In genomic region chr13:42990147-42990990, GRCh38 we compare ENCODE assay signal across 8 cellular contexts. TPM values are rescaled to one million over a fixed set of nuclear protein-coding genes. Genes with fewer than 3 reads are reported as not detected.
DNase-seq lines count a peak whose midpoint lies in the region; ATAC-seq, FAIRE-seq and TF ChIP-seq lines count a peak whose summit lies in the region.

No MANE protein-coding gene starts in this region.

- H2AK5ac ChIP-seq in H1 (ENCODE audit: low read depth, low read length), result no peak overlapping the region; the same call in 1 of the 2 replicates

- H3K9ac ChIP-seq in H1 (replicated peaks in 1 of 4; ENCODE audit: extremely low read depth in 1 of 4, low read depth in 3 of 4, low read length in 3 of 4), result no peak overlapping the region

- H4K8ac ChIP-seq in H1 (ENCODE audit: extremely low read depth, insufficient read depth, low read length), result no peak overlapping the region

- intact Hi-C loops in ovary (cut with DNase I), result no loop called here

- no peaks in the 10 kb centered on the region for H4K20me1 ChIP-seq in H1 (replicated peaks in 1 of 2; ENCODE audit: control insufficient read depth in 1 of 2, insufficient read depth in 2 of 2, low read length in 2 of 2)

- TF ChIP-seq POLR2A in H1 (IDR thresholded peaks at IDR 0.05; ENCODE audit: control extremely low read depth in 1 of 2, low read depth in 2 of 2, low read length in 2 of 2) (no peak), ovary (IDR thresholded peaks at IDR 0.05) (no peak)

- ATAC-seq in GM19467 (IDR thresholded peaks at IDR 0.05; ENCODE audit: unreplicated experiment), result no peak
- no peak for ATAC-seq in HG02870 (IDR thresholded peaks at IDR 0.05; ENCODE audit: unreplicated experiment)

- no peak for TF ChIP-seq CTCF in GM12864 (IDR thresholded peaks at IDR 0.05; ENCODE audit: low read depth, low read length, missing control alignments)
- TF ChIP-seq CTCF in H1 (IDR thresholded peaks at IDR 0.05; ENCODE audit: control extremely low read depth in 1 of 3, insufficient read depth in 1 of 3, low read depth in 1 of 3, low read length in 3 of 3), result no peak
- TF ChIP-seq CTCF in ovary (IDR thresholded peaks at IDR 0.05), result no peak

- H3K79me1 ChIP-seq in H1 (ENCODE audit: low read depth, low read length), result no peaks in the 10 kb centered on the region

- H3K18ac ChIP-seq in H1 (ENCODE audit: extremely low read depth, low read length), result no peak overlapping the region

- DNase-seq in GM12864 (ENCODE audit: low read depth) (no peak), NCI-H2227 (lab: John Stamatoyannopoulos, UW; ENCODE audit: unreplicated experiment) (peak; percentile 36), H1 (ENCODE audit: low read depth in 1 of 2, low spot score in 2 of 2) (no peak), retina (peak; percentile 10), ovary (no peak), cortex of kidney (lab: John Stamatoyannopoulos, UW) (no peak)

- H2BK20ac ChIP-seq in H1 (ENCODE audit: low read length), result no peak overlapping the region

- H3K4me1 ChIP-seq in H1 (replicated peaks in 1 of 4; ENCODE audit: control insufficient read depth in 3 of 4, insufficient read depth in 4 of 4, low read length in 3 of 4) (peaks cover 0 to 5% (median 3%) of the 10 kb centered on the region in 4 experiments; a peak in 3 of 7 replicates), ovary (ENCODE audit: insufficient read depth) (peaks cover 5% of the 10 kb centered on the region)

- WGBS in H1 (ENCODE audit: extremely low coverage in 1 of 2, insufficient coverage in 1 of 2, insufficient read length in 1 of 2, insufficient replicate concordance in 2 of 2, low coverage in 1 of 2, low lambda C conversion rate in 2 of 2, missing lambda C conversion rate in 1 of 2), 2 experiments, result 90% methylated on average over 9 of the region's 9 CpGs; no CpG with 5 or more reads in 1 of the 2 experiments
- 61 to 70% (median 65%) methylated on average over 9 of the region's 9 CpGs for WGBS in ovary, 3 donors

- H3K36me3 ChIP-seq in H1 (ENCODE audit: control insufficient read depth in 2 of 4, insufficient read depth in 4 of 4, low read length in 3 of 4) (no peaks in the 10 kb centered on the region), ovary (no peaks in the 10 kb centered on the region)

- H4K91ac ChIP-seq in H1 (replicated peaks; ENCODE audit: insufficient read length, low read length), result no peak overlapping the region

- no peak overlapping the region for H3K4ac ChIP-seq in H1 (replicated peaks; ENCODE audit: insufficient read length, low read depth, low read length)

- no peak overlapping the region for H4K5ac ChIP-seq in H1 (ENCODE audit: insufficient read length, low read depth, low read length)

- CTCF ChIA-PET in H1 (lab: Charles Lee; ENCODE audit: partially characterized antibody), result interaction anchor here (0.6 to 4.4 kb wide), 7 partner anchors 9 to 119 kb away, joined by 3 to 25 read pairs (median 4); no protein-coding TSS in a partner anchor

- H3K4me3 ChIP-seq in GM12864 (ENCODE audit: low read depth, low read length), result peak overlapping the region; percentile 63
- H3K4me3 ChIP-seq in H1 (ENCODE audit: extremely low read depth in 1 of 4, insufficient read depth in 2 of 4, low read depth in 3 of 4, low read length in 4 of 4), result no peak overlapping the region
- H3K4me3 ChIP-seq in ovary, result no peak overlapping the region

- H3K27me3 ChIP-seq in H1 (replicated peaks in 1 of 4; ENCODE audit: control insufficient read depth in 3 of 4, extremely low read depth in 1 of 4, insufficient read depth in 3 of 4, low read length in 3 of 4) (peaks cover 0 to 19% (median 13%) of the 10 kb centered on the region in 4 experiments; a peak in 6 of 7 replicates), ovary (no peaks in the 10 kb centered on the region)

- no peak overlapping the region for H3K14ac ChIP-seq in H1 (ENCODE audit: insufficient read length)

- TF ChIP-seq RAD21 in H1 (IDR thresholded peaks at IDR 0.05 in 1 of 2, conservative IDR thresholded peaks at IDR 0.05 in 1 of 2; ENCODE audit: low read depth in 2 of 2, low read length in 2 of 2), result no peak

- POLR2A ChIA-PET in H1 (lab: Charles Lee; ENCODE audit: partially characterized antibody), result interaction anchor here (0.6 to 1.2 kb wide), 2 partner anchors 33 to 92 kb away, joined by 3 to 5 read pairs; no protein-coding TSS in a partner anchor

- FAIRE-seq in H1 (lab: Jason Lieb, UNC), result no peak

- no peak overlapping the region for H3K56ac ChIP-seq in H1 (replicated peaks; ENCODE audit: insufficient read length, low read depth, low read length)

- H2BK120ac ChIP-seq in H1 (replicated peaks; ENCODE audit: low read depth, low read length), result no peak overlapping the region

- H2BK15ac ChIP-seq in H1 (ENCODE audit: low read length), result peak overlapping the region; percentile 3; the same call in 1 of the 2 replicates

- H3K23me2 ChIP-seq in H1 (ENCODE audit: low read depth, low read length), result peaks cover 2% of the 10 kb centered on the region; the same call in 1 of the 2 replicates

- H3K4me2 ChIP-seq in H1 (ENCODE audit: insufficient read depth in 1 of 2, low read depth in 2 of 2, low read length in 2 of 2), result no peak overlapping the region

- TF ChIP-seq EP300 in H1 (IDR thresholded peaks at IDR 0.05; ENCODE audit: borderline replicate concordance in 1 of 2, low read depth in 2 of 2, low read length in 2 of 2) (no peak), ovary (IDR thresholded peaks at IDR 0.05) (no peak)

- H3K27ac ChIP-seq in H1 (ENCODE audit: low read depth, low read length) (no peak overlapping the region), ovary (no peak overlapping the region)

- H2BK12ac ChIP-seq in H1 (ENCODE audit: low read depth, low read length), result no peak overlapping the region

- H3K23ac ChIP-seq in H1 (ENCODE audit: insufficient read length), result no peak overlapping the region

- H2AFZ ChIP-seq in H1 (ENCODE audit: low read length), result no peak overlapping the region

- H2BK5ac ChIP-seq in H1 (ENCODE audit: low read depth, low read length), result no peak overlapping the region

- H3K79me2 ChIP-seq in H1 (ENCODE audit: control insufficient read depth in 1 of 2, insufficient read depth in 2 of 2, low read length in 2 of 2), result no peaks in the 10 kb centered on the region

- H3K9me3 ChIP-seq in H1 (ENCODE audit: insufficient read depth in 2 of 2, low read depth in 1 of 2, low read length in 1 of 2) (no peaks in the 10 kb centered on the region), ovary (no peaks in the 10 kb centered on the region)

TF ChIP-seq in H1, 55 proteins besides CTCF, POLR2A, EP300 and RAD21:
- no peak for TF ChIP-seq YY1 (IDR thresholded peaks at IDR 0.05; ENCODE audit: low read depth, low read length)
- no peak for TF ChIP-seq ATF3 (IDR thresholded peaks at IDR 0.05; ENCODE audit: insufficient read depth, low read depth, low read length)
- TF ChIP-seq HDAC2 (IDR thresholded peaks at IDR 0.05; ENCODE audit: borderline replicate concordance in 1 of 2, low read depth in 2 of 2, low read length in 2 of 2), result no peak
- no peak for TF ChIP-seq ZNF274 (IDR thresholded peaks at IDR 0.05; ENCODE audit: borderline replicate concordance, extremely low read depth, low read length)
- TF ChIP-seq BACH1 (IDR thresholded peaks at IDR 0.05; ENCODE audit: low read length), result no peak
- TF ChIP-seq HDAC6 (IDR thresholded peaks at IDR 0.05; ENCODE audit: low read depth, low read length), result no peak
- no peak for TF ChIP-seq USF2 (IDR thresholded peaks at IDR 0.05; ENCODE audit: low read length)
- no peak for TF ChIP-seq PHF8 (conservative IDR thresholded peaks at IDR 0.05; ENCODE audit: low read depth, low read length)
- no peak for TF ChIP-seq CBX5 (IDR thresholded peaks at IDR 0.05; ENCODE audit: low read depth, low read length)
- TF ChIP-seq KDM4A (IDR thresholded peaks at IDR 0.05; ENCODE audit: low read depth, low read length, severe bottlenecking), result no peak
TF ChIP-seq in H1: peak in this region for 0.

RNA-seq across cellular contexts. Expression of gene EPSTI1, which starts 1.7 kb away (rescaled TPM):
- 0.37 and 0.46 TPM in 2 replicates for total RNA-seq in H1 (2021; fragmentation: NEBNext Ultra II Directional; extraction: Animal tissue kit (Norgen Biotek cat#: 25700))
- 0.11 and 0.23 TPM in 2 replicates for polyA plus RNA-seq in H1 (2011; rRNA removed)
- 0.22 TPM for polyA plus RNA-seq in H1 (2011; cell fraction: cytosol; rRNA removed)
- polyA plus RNA-seq in H1 (2011; cell fraction: nucleus; rRNA removed), result 0.06 TPM
- polyA plus RNA-seq in H1 (2012, experiment 1 of 2), result 0.18 to 0.60 TPM (median 0.31 TPM) in 4 replicates
- not detected for polyA plus RNA-seq in H1 (2012, experiment 2 of 2)
- polyA plus RNA-seq in H1 (2013, experiment 1 of 2), result 0.30 TPM
- polyA plus RNA-seq in H1 (2013, experiment 2 of 2), result 0.35 TPM
- polyA minus RNA-seq in H1 (2011; rRNA and poly(A)+ RNA removed), result 0.06 and 0.41 TPM in 2 replicates
- polyA minus RNA-seq in H1 (2011; cell fraction: cytosol; rRNA and poly(A)+ RNA removed), result not detected
- 0.90 TPM for polyA minus RNA-seq in H1 (2011; cell fraction: nucleus; rRNA and poly(A)+ RNA removed)
- 10 to 100 TPM in 2 of 7 donors, 1 to 10 TPM in 5; 1.5 to 11.9 (median 5.4) TPM for total RNA-seq in ovary
- 10 to 100 TPM in 1 of 2 donors, 1 to 10 TPM in 1; 5.0 to 20.8 TPM for polyA plus RNA-seq in ovary

RNA-seq across cellular contexts. Expression of gene DNAJC15, which starts 33.0 kb away (rescaled TPM):
- total RNA-seq in H1 (2021; fragmentation: NEBNext Ultra II Directional; extraction: Animal tissue kit (Norgen Biotek cat#: 25700)), result 5.8 and 6.5 TPM in 2 replicates
- 20.8 and 21.8 TPM in 2 replicates for polyA plus RNA-seq in H1 (2011; rRNA removed)
- polyA plus RNA-seq in H1 (2011; cell fraction: cytosol; rRNA removed), result 23.5 TPM
- 19.1 TPM for polyA plus RNA-seq in H1 (2011; cell fraction: nucleus; rRNA removed)
- polyA plus RNA-seq in H1 (2012, experiment 1 of 2), result 14.2 to 21.8 TPM (median 17.7 TPM) in 4 replicates
- polyA plus RNA-seq in H1 (2012, experiment 2 of 2), result 2.9 TPM
- 2.4 TPM for polyA plus RNA-seq in H1 (2013, experiment 1 of 2)
- 2.5 TPM for polyA plus RNA-seq in H1 (2013, experiment 2 of 2)
- 9.1 and 11.8 TPM in 2 replicates for polyA minus RNA-seq in H1 (2011; rRNA and poly(A)+ RNA removed)
- polyA minus RNA-seq in H1 (2011; cell fraction: cytosol; rRNA and poly(A)+ RNA removed), result 21.1 TPM
- 11.1 TPM for polyA minus RNA-seq in H1 (2011; cell fraction: nucleus; rRNA and poly(A)+ RNA removed)
- total RNA-seq in ovary, result 1 to 10 TPM in 5 of 7 donors, under 1 TPM in 2; 0.23 to 6.2 (median 2.9) TPM
- polyA plus RNA-seq in ovary, result 1 to 10 TPM; 2.2 to 4.6 TPM

Comparison
In these comparisons a context has a peak if more than half of its experiments do, and no peak if none do; other contexts are left out.
1. DNase-seq: peak in NCI-H2227 (single experiment) and retina (single experiment); none in GM12864 (single experiment), H1 (0 of 2), ovary (0 of 5) and cortex of kidney (single experiment).